1 cellular context compared by ENCODE assay signal in genomic region chr1:6783956-6784559, GRCh38.
TF ChIP-seq lines count a peak whose summit lies in the region.

No MANE protein-coding gene starts in this region.

TF ChIP-seq in K562, 482 proteins besides CTCF, POLR2A, EP300 and RAD21 (continued from another document and continues in another):
- TF ChIP-seq NKRF (IDR thresholded peaks at IDR 0.05; ENCODE audit: borderline replicate concordance) (no peak), CBFA2T2 (conservative IDR thresholded peaks at IDR 0.05) (no peak), CBFB (CRISPR knock-in tag; IDR thresholded peaks at IDR 0.05) (no peak), NCOR1 (IDR thresholded peaks at IDR 0.05) (no peak), ZNF224 (CRISPR knock-in tag; IDR thresholded peaks at IDR 0.05) (no peak), ZNF143 (CRISPR knock-in tag; IDR thresholded peaks at IDR 0.05) (no peak), VEZF1 (CRISPR knock-in tag; IDR thresholded peaks at IDR 0.05) (no peak), THRA (IDR thresholded peaks at IDR 0.05) (no peak), AFF4 (CRISPR knock-in tag; IDR thresholded peaks at IDR 0.05) (peak; percentile 97), ZNF639 (CRISPR knock-in tag; conservative IDR thresholded peaks at IDR 0.05 in 1 of 2, IDR thresholded peaks at IDR 0.05 in 1 of 2) (no peak), LARP7 (IDR thresholded peaks at IDR 0.05) (no peak), PHF21A (IDR thresholded peaks at IDR 0.05; ENCODE audit: borderline replicate concordance, low read depth) (peak; percentile 28; the same call in 1 of the 2 replicates), ZNF174 (CRISPR knock-in tag; IDR thresholded peaks at IDR 0.05) (no peak), SMAD4 (CRISPR knock-in tag; conservative IDR thresholded peaks at IDR 0.05) (no peak), FOXA3 (CRISPR knock-in tag; conservative IDR thresholded peaks at IDR 0.05 in 1 of 2, IDR thresholded peaks at IDR 0.05 in 1 of 2) (no peak), PHF8 (IDR thresholded peaks at IDR 0.05; ENCODE audit: borderline replicate concordance, low read length) (peak; percentile 77), LCOR (CRISPR knock-in tag; IDR thresholded peaks at IDR 0.05) (peak; percentile 10; the same call in 1 of the 2 replicates), NFYB (IDR thresholded peaks at IDR 0.05; ENCODE audit: extremely low read depth, insufficient read length) (no peak), ZNF232 (CRISPR knock-in tag; IDR thresholded peaks at IDR 0.05) (no peak), HCFC1 (IDR thresholded peaks at IDR 0.05; ENCODE audit: low read depth, low read length) (no peak), RREB1 (CRISPR knock-in tag; IDR thresholded peaks at IDR 0.05) (no peak), GATAD2B (IDR thresholded peaks at IDR 0.05; ENCODE audit: borderline replicate concordance) (no peak), ZNF316 (IDR thresholded peaks at IDR 0.05) (no peak), CUX1 (CRISPR knock-in tag; IDR thresholded peaks at IDR 0.05) (no peak), NR2F6 (CRISPR knock-in tag; IDR thresholded peaks at IDR 0.05) (no peak), ZBTB43 (CRISPR knock-in tag; IDR thresholded peaks at IDR 0.05) (no peak), ZNF146 (CRISPR knock-in tag; IDR thresholded peaks at IDR 0.05; ENCODE audit: unreplicated experiment) (no peak), ZNF24 (IDR thresholded peaks at IDR 0.05) (no peak), BMI1 (IDR thresholded peaks at IDR 0.05; ENCODE audit: low read length) (no peak), UBTF (IDR thresholded peaks at IDR 0.05; ENCODE audit: borderline replicate concordance in 1 of 2, low read depth in 2 of 2, low read length in 2 of 2) (peak; percentile 81 to 87; a peak in 2 of 4 replicates), STAT5A (IDR thresholded peaks at IDR 0.05; ENCODE audit: borderline replicate concordance, low read length) (no peak)
